ENCODE assay signal across 17 cellular contexts in the genomic region with DNA sequence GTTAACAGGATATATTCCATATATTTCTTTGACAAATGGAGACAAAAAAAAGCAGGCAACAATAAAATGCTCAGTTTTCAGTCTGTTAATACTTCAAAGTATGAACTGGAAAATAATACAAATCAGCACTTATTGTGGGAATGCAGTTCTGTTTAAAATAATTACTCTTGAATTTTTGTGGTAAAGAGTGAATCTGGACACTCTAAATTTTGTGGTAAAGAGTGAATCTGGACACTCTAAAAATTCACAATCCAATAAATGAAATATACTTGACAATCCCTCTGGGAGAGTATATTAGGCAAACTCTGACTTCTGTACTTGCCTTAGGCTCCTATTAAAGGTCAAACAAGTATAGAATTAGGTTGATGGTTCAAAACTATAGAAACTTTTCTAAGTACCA.
DNase-seq lines count a peak whose midpoint lies in the region; TF ChIP-seq lines count a peak whose summit lies in the region.
"Had no signal": no experiment of that assay in that cellular context is flagged by ENCODE, and none has a peak within 500 bp of the region (broad histone marks: within the 10 kb centered on the region; RNA-seq: fewer than 3 reads in every experiment).

No MANE protein-coding gene starts in this region.

- H3K9me3 ChIP-seq in smooth muscle cell (replicated peaks; ENCODE audit: low read depth): no peaks in the 10 kb centered on the region
- H3K9me3 ChIP-seq: BLaER1 treated with 17β-estradiol and CSF1 and Interleukin-3, amounts not matched to agents 10 nM and 100 nM had no signal

- no peaks in the 10 kb centered on the region for H3K9me3 Mint-ChIP-seq in HFFc6
- H3K9me3 Mint-ChIP-seq in CD14-positive monocyte: peaks cover 0 to 4% (median 0%) of the 10 kb centered on the region in 7 donors
- H3K9me3 Mint-ChIP-seq: CD4-positive, alpha-beta T cell; IgD-negative memory B cell had no signal

- H3K4me2 ChIP-seq in smooth muscle cell: peak overlapping the region; percentile 22
- H3K4me2 ChIP-seq: KMS-11 had no signal

- DNase-seq in AG10803 (ENCODE audit: low read depth): peak; percentile 69
- DNase-seq in HFFc6: no peak
- DNase-seq in fibroblast of peridontal ligament (ENCODE audit: extremely low read depth): peak; percentile 28
- no peak for DNase-seq in smooth muscle cell (lab: John Stamatoyannopoulos, UW; ENCODE audit: unreplicated experiment)
- no peak for DNase-seq in CD14-positive monocyte (ENCODE audit: low spot score)
- DNase-seq in activated CD4-positive, alpha-beta T cell treated with anti-CD3 and anti-CD28 coated beads for 1 hour: no peak
- DNase-seq in hippocampal formation (lab: John Stamatoyannopoulos, UW): no peak
- DNase-seq: AML-193; Calu3; CD4-positive, alpha-beta T cell; DMS 273 treated with DMSO at 0.1 percent for 48 hours; DMS79 treated with DMSO at 0.1 percent for 48 hours; GDM1; H7 had no signal

- H3K79me2 ChIP-seq in smooth muscle cell (ENCODE audit: low read depth): no peaks in the 10 kb centered on the region

- H3K4me3 Mint-ChIP-seq in HFFc6 (no peak overlapping the region), CD14-positive monocyte (no peak overlapping the region)
- H3K4me3 Mint-ChIP-seq: CD4-positive, alpha-beta T cell; IgD-negative memory B cell had no signal

- intact Hi-C loops in CD14-positive monocyte (cut with micrococcal nuclease): no loop called here

- H3K4me3 ChIP-seq in AG10803 (ENCODE audit: low read length) (no peak overlapping the region), smooth muscle cell (no peak overlapping the region)
- H3K4me3 ChIP-seq: BLaER1 treated with 17β-estradiol and CSF1 and Interleukin-3, amounts not matched to agents 10 nM and 100 nM had no signal

- no peaks in the 10 kb centered on the region for H3K27me3 ChIP-seq in smooth muscle cell (ENCODE audit: low read depth)
- H3K27me3 ChIP-seq: BLaER1 treated with 17β-estradiol and CSF1 and Interleukin-3, amounts not matched to agents 10 nM and 100 nM had no signal

- H3K27ac ChIP-seq in smooth muscle cell (ENCODE audit: low read depth): peak overlapping the region; percentile 35
- H3K27ac ChIP-seq: BLaER1 treated with 17β-estradiol and CSF1 and Interleukin-3, amounts not matched to agents 10 nM and 100 nM; KMS-11 had no signal

- H3K36me3 Mint-ChIP-seq in HFFc6 (ENCODE audit: low read depth): no peaks in the 10 kb centered on the region
- no peaks in the 10 kb centered on the region for H3K36me3 Mint-ChIP-seq in CD14-positive monocyte

- H3K4me1 ChIP-seq in smooth muscle cell (ENCODE audit: low read depth): peaks cover 13% of the 10 kb centered on the region

- peaks cover 8% of the 10 kb centered on the region for H3F3A ChIP-seq in smooth muscle cell (ENCODE audit: low read depth)

- H2AFZ ChIP-seq in smooth muscle cell (ENCODE audit: low read depth): peak overlapping the region; percentile 31

- H3K27ac Mint-ChIP-seq in HFFc6 (peak overlapping the region; percentile 39), CD14-positive monocyte (no peak overlapping the region)
- H3K27ac Mint-ChIP-seq: CD4-positive, alpha-beta T cell; IgD-negative memory B cell had no signal

- H4K20me1 ChIP-seq in smooth muscle cell (ENCODE audit: low read depth): no peaks in the 10 kb centered on the region
- H4K20me1 ChIP-seq: BLaER1 treated with 17β-estradiol and CSF1 and Interleukin-3, amounts not matched to agents 10 nM and 100 nM had no signal

- H3K4me1 Mint-ChIP-seq in HFFc6 (ENCODE audit: low read depth) (peaks cover 88% of the 10 kb centered on the region), CD14-positive monocyte (peaks cover 16% of the 10 kb centered on the region)

- TF ChIP-seq CTCF in AG10803 (conservative IDR thresholded peaks at IDR 0.05; ENCODE audit: low read length) (no peak), HFFc6 (IDR thresholded peaks at IDR 0.05) (no peak), smooth muscle cell (IDR thresholded peaks at IDR 0.05; ENCODE audit: borderline replicate concordance, insufficient read depth, poor library complexity, severe bottlenecking) (no peak), CD14-positive monocyte (IDR thresholded peaks at IDR 0.05) (no peak)

- H3K36me3 ChIP-seq in smooth muscle cell (ENCODE audit: low read depth): no peaks in the 10 kb centered on the region
- H3K36me3 ChIP-seq: BLaER1 treated with 17β-estradiol and CSF1 and Interleukin-3, amounts not matched to agents 10 nM and 100 nM had no signal

- no peak overlapping the region for H3K9ac ChIP-seq in smooth muscle cell (ENCODE audit: low read depth)
- H3K9ac ChIP-seq: BLaER1 treated with 17β-estradiol and CSF1 and Interleukin-3, amounts not matched to agents 10 nM and 100 nM; KMS-11 had no signal

- H3K27me3 Mint-ChIP-seq in HFFc6 (ENCODE audit: insufficient read depth): no peaks in the 10 kb centered on the region
- peaks cover 0 to 2% (median 1%) of the 10 kb centered on the region in 3 donors for H3K27me3 Mint-ChIP-seq in CD14-positive monocyte (ENCODE audit: low read depth in 3 of 3)
- H3K27me3 Mint-ChIP-seq: CD4-positive, alpha-beta T cell; IgD-negative memory B cell had no signal

Comparison
In these comparisons a context has a peak if more than half of its experiments do, and no peak if none do; other contexts are left out.
1. DNase-seq: peak in AG10803 (single experiment) and fibroblast of peridontal ligament (single experiment); none in HFFc6 (single experiment), smooth muscle cell (single experiment), CD14-positive monocyte (single experiment), activated CD4-positive, alpha-beta T cell treated with anti-CD3 and anti-CD28 coated beads for 1 hour (single experiment) and hippocampal formation (0 of 2).